Comparison of ENCODE assay signal across 18 cellular contexts in genomic region chr5:84524491-84524890, GRCh38.
"Had no signal": no experiment of that assay in that cellular context is flagged by ENCODE, and none has a peak within 500 bp of the region (broad histone marks: within the 10 kb centered on the region; RNA-seq: fewer than 3 reads in every experiment).

No MANE protein-coding gene starts in this region.

- H3K36me3 ChIP-seq: lower lobe of right lung, upper lobe of right lung had no signal

- H3K27me3 ChIP-seq: foreskin keratinocyte, upper lobe of right lung had no signal

- H3K4me1 ChIP-seq: foreskin keratinocyte, lower lobe of right lung, upper lobe of right lung had no signal

- H3K9me3 ChIP-seq: lower lobe of right lung, upper lobe of right lung had no signal

- H3K27ac ChIP-seq: coronary artery, foreskin keratinocyte, lower lobe of right lung, upper lobe of right lung had no signal

- FAIRE-seq: keratinocyte had no signal

- ATAC-seq: activated CD4-positive, CD25-positive, alpha-beta regulatory T cell treated with anti-CD3 and anti-CD28 coated beads, Interleukin-2, amount 50 U/mL, for 24 hours; activated T-cell treated with anti-CD3 and anti-CD28 coated beads, Interleukin-2, amount 50 U/mL, for 4 hours; foreskin keratinocyte; lower lobe of right lung; natural killer cell treated with Interleukin-12 subunit alpha and Interleukin-12 subunit beta and Interleukin-15 and Interleukin-18, amount 100 ng/mL, for 72 hours; upper lobe of right lung had no signal

- DNase-seq: activated CD4-positive, alpha-beta T cell treated with anti-CD3 and anti-CD28 coated beads, Interleukin-2, amount 50 U/mL, for 1 hour; activated CD8-positive, alpha-beta memory T cell treated with anti-CD3 and anti-CD28 coated beads, Interleukin-2, amount 50 U/mL, for 4 hours; activated effector memory CD4-positive, alpha-beta T cell treated with Interleukin-2 at 50 U/mL for 16 hours; activated T-cell treated with anti-CD3 and anti-CD28 coated beads, Interleukin-2, amount 50 U/mL, for 4 hours; effector CD4-positive, alpha-beta T cell; glutamatergic neuron; hypothalamus; lower lobe of right lung; stimulated activated CD8-positive, alpha-beta memory T cell treated with anti-CD3 and anti-CD28 coated beads, Interleukin-4, amount 100 ng/mL, for 48 hours; stimulated activated naive CD4-positive, alpha-beta T cell; T-helper 1 cell; T1000; upper lobe of right lung had no signal

- H3K4me3 ChIP-seq: coronary artery, lower lobe of right lung, upper lobe of right lung had no signal
